9 cellular contexts compared by ENCODE assay signal in the genomic region with DNA sequence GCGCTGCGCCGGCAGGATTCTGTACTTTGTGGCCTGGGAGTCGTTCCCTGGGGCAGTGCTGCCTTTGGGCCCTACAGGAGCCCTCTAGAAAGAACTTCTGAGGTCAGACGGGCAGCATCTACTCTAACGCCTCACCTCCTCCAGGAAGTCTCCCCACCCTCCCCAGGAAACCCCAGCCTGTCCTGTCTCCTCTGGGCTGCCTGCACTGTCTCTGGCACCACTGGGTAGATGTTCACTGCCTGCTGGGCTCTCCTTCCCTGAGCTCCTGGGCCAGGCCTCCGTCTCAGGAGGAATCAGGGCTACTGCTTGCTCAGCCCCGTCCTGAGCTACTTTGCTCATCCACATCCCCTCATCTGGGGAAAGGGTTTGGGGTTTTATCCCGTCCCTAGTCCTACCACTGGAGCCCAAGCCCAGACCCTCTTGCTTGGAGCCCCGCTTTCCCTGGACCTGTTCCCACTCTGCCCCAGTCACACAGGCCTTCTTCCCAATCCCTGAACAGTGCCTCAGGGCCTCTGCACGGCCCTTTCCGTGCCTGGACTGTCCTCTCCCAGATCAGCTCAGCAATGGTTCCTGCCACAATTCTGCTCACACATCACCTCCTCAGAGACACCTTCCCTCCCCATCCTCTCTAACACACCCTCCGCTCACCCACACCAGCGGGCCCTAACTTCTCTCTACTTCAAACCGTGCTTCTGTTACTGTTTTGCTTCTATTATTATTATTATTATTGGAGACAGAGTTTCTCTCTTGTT. TPM values are rescaled to one million over a fixed set of nuclear protein-coding genes. Genes with fewer than 3 reads are reported as not detected.
DNase-seq lines count a peak whose midpoint lies in the region; ATAC-seq and TF ChIP-seq lines count a peak whose summit lies in the region.
"Had no signal": no experiment of that assay in that cellular context is flagged by ENCODE, and none has a peak within 500 bp of the region (broad histone marks: within the 10 kb centered on the region; RNA-seq: fewer than 3 reads in every experiment).

No MANE protein-coding gene starts in this region.

- no peaks in the 10 kb centered on the region for H3F3A ChIP-seq in DOHH2 (ENCODE audit: control insufficient read depth, insufficient read depth)

- WGBS in gastroesophageal sphincter (ENCODE audit: low coverage in 1 of 2), 2 donors: 94 to 96% methylated on average over 6 to 7 of the region's 15 CpGs

- no peak overlapping the region for H3K27ac ChIP-seq in DOHH2 (ENCODE audit: low read depth, low read length)
- H3K27ac ChIP-seq in RWPE1: peak overlapping the region; percentile 99
- H3K27ac ChIP-seq in gastroesophageal sphincter: peak overlapping the region in 3 of 4 donors; percentile 44 to 85 (median 74)
- peak overlapping the region; percentile 70 to 83 (median 77) for H3K27ac ChIP-seq in gastrocnemius medialis

- no peaks in the 10 kb centered on the region for H3K9me2 ChIP-seq in DOHH2 (replicated peaks; ENCODE audit: control insufficient read depth, low read length)

- H3K9me3 ChIP-seq in DOHH2 (ENCODE audit: control insufficient read depth, insufficient read depth, low read length): no peaks in the 10 kb centered on the region
- no peaks in the 10 kb centered on the region for H3K9me3 ChIP-seq in gastroesophageal sphincter
- no peaks in the 10 kb centered on the region for H3K9me3 ChIP-seq in gastrocnemius medialis

- H3K4me3 ChIP-seq in DOHH2 (ENCODE audit: low read length): peak overlapping the region; percentile 66; the same call in 1 of the 2 replicates
- H3K4me3 ChIP-seq in gastroesophageal sphincter: peak overlapping the region in 1 of 2 donors; percentile 51
- H3K4me3 ChIP-seq in gastrocnemius medialis: peak overlapping the region in 2 of 4 donors; percentile 61 to 64

- no peak for TF ChIP-seq POLR2A in gastroesophageal sphincter (IDR thresholded peaks at IDR 0.05)
- TF ChIP-seq POLR2A in gastrocnemius medialis (IDR thresholded peaks at IDR 0.05): no peak

- no peaks in the 10 kb centered on the region for H3K79me2 ChIP-seq in DOHH2 (ENCODE audit: control insufficient read depth, low read length)

- TF ChIP-seq EP300 in gastroesophageal sphincter (IDR thresholded peaks at IDR 0.05): no peak

- in situ Hi-C loops in gastrocnemius medialis (cut with MboI; ENCODE audit: low sequenced_read_pairs in 4 of 4): loop anchor here (5.0 to 25.0 kb wide), 5 partner anchors 84 to 267 kb away; partner anchors contain the start of genes UPK2 (in 3 of the 4) and DDX6 (in 1 of the 4)

- no peak for ATAC-seq in gastroesophageal sphincter
- no peak for ATAC-seq in gastrocnemius medialis
- ATAC-seq in HG03097 (IDR thresholded peaks at IDR 0.05; ENCODE audit: low FRiP score, unreplicated experiment): no peak
- ATAC-seq in HG03378 (IDR thresholded peaks at IDR 0.05; ENCODE audit: unreplicated experiment): no peak

- H3K36me3 ChIP-seq in DOHH2 (ENCODE audit: control insufficient read depth, low read length): no peaks in the 10 kb centered on the region
- no peaks in the 10 kb centered on the region for H3K36me3 ChIP-seq in gastroesophageal sphincter
- no peaks in the 10 kb centered on the region for H3K36me3 ChIP-seq in gastrocnemius medialis

- POLR2A ChIA-PET in RWPE1 (lab: Yijun Ruan, JAX; ENCODE audit: low non-redundant PET): no interaction called here

- DNase-seq in RWPE1 (ENCODE audit: low spot score) (no peak), gastrocnemius medialis (no peak), NCI-H1930 (lab: John Stamatoyannopoulos, UW) (no peak)
- DNase-seq in stimulated activated CD4-positive, alpha-beta T cell treated with anti-CD3 and anti-CD28 coated beads, Interleukin-4, amount 100 ng/mL, for 4 hours: no peak

- H4K20me1 ChIP-seq in DOHH2 (ENCODE audit: control insufficient read depth, insufficient read depth, low read depth, low read length): no peaks in the 10 kb centered on the region

- CTCF ChIA-PET in RWPE1 (lab: Yijun Ruan, JAX): interaction anchor here (0.5 to 1.6 kb wide), 10 partner anchors 31 to 221 kb away, joined by 3 to 14 read pairs (median 4); partner anchors contain the start of gene DDX6

- peak overlapping the region; percentile 74 for H3K4me2 ChIP-seq in DOHH2 (ENCODE audit: low read length)

- no peaks in the 10 kb centered on the region for H3K27me3 ChIP-seq in DOHH2 (ENCODE audit: control insufficient read depth, low read length)
- H3K27me3 ChIP-seq in gastroesophageal sphincter: no peaks in the 10 kb centered on the region
- H3K27me3 ChIP-seq in gastrocnemius medialis: no peaks in the 10 kb centered on the region

- TF ChIP-seq CTCF in DOHH2 (IDR thresholded peaks at IDR 0.05; ENCODE audit: low read depth, low read length, poor library complexity, severe bottlenecking) (no peak), RWPE1 (conservative IDR thresholded peaks at IDR 0.05; ENCODE audit: low read depth) (no peak), gastroesophageal sphincter (IDR thresholded peaks at IDR 0.05) (no peak), gastrocnemius medialis (IDR thresholded peaks at IDR 0.05 in 4 of 5, conservative IDR thresholded peaks at IDR 0.05 in 1 of 5) (no peak)

- intact Hi-C loops in gastrocnemius medialis (cut with DNase I; ENCODE audit: low total_unique reads): loop anchor here (1.0 to 2.0 kb wide), 4 partner anchors 100 to 266 kb away; partner anchors contain the start of genes DDX6 and UPK2

- H3K4me1 ChIP-seq in DOHH2 (ENCODE audit: control insufficient read depth, low read length) (peaks cover 7% of the 10 kb centered on the region), gastroesophageal sphincter (peaks cover 0 to 19% (median 5%) of the 10 kb centered on the region in 3 donors), gastrocnemius medialis (peaks cover 0 to 4% of the 10 kb centered on the region in 2 donors)

RNA-seq across cellular contexts. Expression of gene TREH, which starts 11.3 kb away (rescaled TPM):
- not detected for total RNA-seq in gastroesophageal sphincter
- total RNA-seq in gastrocnemius medialis: not detected
- total RNA-seq: myocyte had no signal
